In the genomic region with DNA sequence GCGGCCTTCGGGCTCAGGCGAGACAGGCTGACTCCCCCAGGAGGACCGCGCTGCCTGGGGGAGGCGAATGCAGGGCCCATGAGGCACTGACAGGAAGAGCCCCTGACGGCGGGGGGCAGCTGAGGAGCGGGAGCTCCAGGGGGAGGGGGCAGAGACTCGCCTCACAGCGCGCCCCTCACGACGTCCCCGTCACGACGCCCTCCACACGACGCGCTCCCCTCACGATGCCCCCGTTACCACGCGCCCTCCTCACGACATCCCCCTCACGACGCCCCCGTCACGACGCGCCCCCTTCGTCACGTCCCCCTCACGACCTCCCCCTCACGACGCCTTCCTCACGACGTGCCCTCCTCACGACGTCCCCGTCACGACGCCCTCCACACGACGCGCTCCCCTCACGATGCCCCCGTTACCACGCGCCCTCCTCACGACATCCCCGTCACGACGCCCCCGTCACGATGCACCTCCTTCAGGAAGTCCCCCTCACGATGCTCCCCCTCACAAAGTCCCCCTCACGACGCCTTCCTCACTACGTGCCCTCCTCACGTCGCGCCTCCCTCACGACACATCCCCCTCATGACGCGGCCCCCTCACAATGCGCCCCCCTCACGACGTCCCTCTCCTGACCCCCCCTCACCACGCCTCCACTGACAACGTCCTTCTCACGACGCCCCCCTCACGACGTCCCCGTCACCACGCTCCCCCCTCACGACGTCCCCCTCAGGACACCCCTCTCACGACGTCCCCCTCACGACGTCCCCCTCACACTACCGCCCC, we compare ENCODE assay signal across 1 cellular context.
TF ChIP-seq lines count a peak whose summit lies in the region.

No MANE protein-coding gene starts in this region.

TF ChIP-seq in endothelial cell of umbilical vein, 7 proteins besides CTCF, POLR2A, EP300 and RAD21:
- no peak for TF ChIP-seq GATA2 (IDR thresholded peaks at IDR 0.05; ENCODE audit: insufficient read depth, insufficient read length, low read depth, low read length)
- TF ChIP-seq, protein P1, sequence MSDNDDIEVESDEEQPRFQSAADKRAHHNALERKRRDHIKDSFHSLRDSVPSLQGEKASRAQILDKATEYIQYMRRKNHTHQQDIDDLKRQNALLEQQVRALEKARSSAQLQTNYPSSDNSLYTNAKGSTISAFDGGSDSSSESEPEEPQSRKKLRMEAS (IDR thresholded peaks at IDR 0.05; ENCODE audit: insufficient read depth, insufficient read length), result no peak
